24 cellular contexts compared by ENCODE assay signal in the genomic region with DNA sequence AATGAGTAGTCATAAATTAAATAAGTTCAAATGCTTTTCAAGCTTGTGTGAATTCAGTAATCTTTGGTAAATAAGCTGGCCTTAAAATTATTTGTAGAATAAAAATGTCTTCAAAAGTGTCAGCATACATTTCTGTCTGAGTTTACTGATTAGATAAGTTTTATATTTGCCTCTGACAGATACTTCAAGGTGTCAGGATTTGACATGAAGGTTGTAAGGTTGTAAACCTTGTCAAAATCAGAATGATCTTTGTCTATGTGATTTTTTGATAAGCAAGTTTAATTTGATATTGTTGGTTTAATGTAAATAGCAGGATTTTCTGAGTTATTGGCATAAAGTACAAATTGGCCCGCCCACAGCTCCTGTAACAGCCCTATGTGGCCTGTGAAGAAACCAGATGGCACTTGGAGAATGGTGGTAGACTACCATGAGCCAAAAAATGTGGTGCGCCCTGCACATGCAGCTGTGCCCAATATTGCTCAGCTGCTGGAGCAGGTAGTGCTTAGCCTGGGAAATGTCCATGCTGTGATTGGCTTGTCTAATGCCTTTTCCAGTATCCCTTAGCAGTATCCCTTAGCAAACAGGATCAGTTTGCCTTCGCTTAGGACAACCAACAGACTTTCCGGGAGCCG.
"Had no signal": no experiment of that assay in that cellular context is flagged by ENCODE, and none has a peak within 500 bp of the region (broad histone marks: within the 10 kb centered on the region; RNA-seq: fewer than 3 reads in every experiment).

No MANE protein-coding gene starts in this region.

- ATAC-seq: left cardiac atrium; left lung; lower lobe of right lung; naive thymus-derived CD8-positive, alpha-beta T cell; right cardiac atrium; sciatic nerve; stimulated activated effector memory CD8-positive, alpha-beta T cell treated with anti-CD3 and anti-CD28 coated beads, Interleukin-12 subunit alpha, Interleukin-12 subunit beta, amount 100 ng/mL, for 72 hours had no signal

- H3K9me3 ChIP-seq: lower lobe of right lung, ovary, prostate gland, transverse colon, upper lobe of left lung, vagina had no signal

- H3K27me3 ChIP-seq: hepatocyte, left lung, neural progenitor cell, ovary, transverse colon, upper lobe of left lung, vagina had no signal

- H3K36me3 ChIP-seq: left lung, lower lobe of right lung, neural progenitor cell, ovary, prostate gland, transverse colon, upper lobe of left lung, vagina had no signal

- DNase-seq: islet precursor cell; left cardiac atrium; left lung; lower lobe of right lung; mammary epithelial cell; mesenchymal stem cell; naive thymus-derived CD8-positive, alpha-beta T cell; ovary; posterior cingulate gyrus; retina; right cardiac atrium; stimulated activated CD4-positive, alpha-beta T cell treated with anti-CD3 and anti-CD28 coated beads, Interleukin-12 subunit alpha, Interleukin-12 subunit beta, amount 100 ng/mL, for 4 hours; stimulated activated CD4-positive, alpha-beta T cell treated with anti-CD3 and anti-CD28 coated beads, Interleukin-4, amount 100 ng/mL, for 24 hours; stimulated activated naive CD4-positive, alpha-beta T cell; substantia nigra; transverse colon; upper lobe of left lung had no signal

- H3K4me1 ChIP-seq: left lung, lower lobe of right lung, neural progenitor cell, prostate gland, transverse colon, upper lobe of left lung, vagina had no signal

- H3K27ac ChIP-seq: hepatocyte, left lung, lower lobe of right lung, neural progenitor cell, ovary, prostate gland, skin epidermis, transverse colon, upper lobe of left lung, vagina had no signal

- H3K4me3 ChIP-seq: hepatocyte, left lung, lower lobe of right lung, neural progenitor cell, ovary, prostate gland, skin epidermis, transverse colon, upper lobe of left lung, vagina had no signal
